Comparison of ENCODE assay signal across 15 cellular contexts in genomic region chr6:7292856-7293255, GRCh38.
"Had no signal": no experiment of that assay in that cellular context is flagged by ENCODE, and none has a peak within 500 bp of the region (broad histone marks: within the 10 kb centered on the region; RNA-seq: fewer than 3 reads in every experiment).

No MANE protein-coding gene starts in this region.

- DNase-seq: activated CD4-positive, alpha-beta memory T cell treated with anti-CD3 and anti-CD28 coated beads for 36 hours; activated CD4-positive, alpha-beta T cell treated with anti-CD3 and anti-CD28 coated beads for 36 hours; activated CD8-positive, alpha-beta memory T cell treated with anti-CD3 and anti-CD28 coated beads, Interleukin-2, amount 10 ng/mL, durations not matched to agents 7 days and 5 days; kidney glomerular epithelial cell; nucleus accumbens; small intestine; stimulated activated CD4-positive, alpha-beta T cell treated with anti-CD3 and anti-CD28 coated beads, Interleukin-4, amount 100 ng/mL, for 4 hours; stimulated activated CD8-positive, alpha-beta memory T cell treated with anti-CD3 and anti-CD28 coated beads, Interleukin-4, amount 100 ng/mL, for 48 hours; T-cell; T1000; upper lobe of right lung; WERI-Rb-1 had no signal

- H3K4me3 ChIP-seq: cardiac muscle cell, upper lobe of right lung had no signal

- H3K9me3 Mint-ChIP-seq: activated CD4-positive, alpha-beta memory T cell treated with anti-CD3 and anti-CD28 coated beads for 36 hours; natural killer cell treated with Interleukin-12 subunit alpha and Interleukin-12 subunit beta and Interleukin-15 and Interleukin-18, amount 100 ng/mL, for 72 hours; stimulated activated naive CD8-positive, alpha-beta T cell treated with anti-CD3 and anti-CD28 coated beads, Interleukin-15, Interleukin-2, amounts not matched to agents 100 ng/mL and 50 ng/mL, for 24 hours; T-cell had no signal

- H3K27me3 ChIP-seq: cardiac muscle cell, upper lobe of right lung had no signal

- H3K4me1 ChIP-seq: upper lobe of right lung had no signal

- H3K27ac Mint-ChIP-seq: activated CD4-positive, alpha-beta memory T cell treated with anti-CD3 and anti-CD28 coated beads for 36 hours; T-cell had no signal

- H3K27ac ChIP-seq: cardiac muscle cell, upper lobe of right lung, WERI-Rb-1 had no signal

- H3K4me3 Mint-ChIP-seq: activated CD4-positive, alpha-beta memory T cell treated with anti-CD3 and anti-CD28 coated beads for 36 hours; activated CD4-positive, alpha-beta T cell treated with anti-CD3 and anti-CD28 coated beads for 36 hours; activated CD8-positive, alpha-beta memory T cell treated with anti-CD3 and anti-CD28 coated beads, Interleukin-2, amount 10 ng/mL, durations not matched to agents 7 days and 5 days; natural killer cell treated with Interleukin-12 subunit alpha and Interleukin-12 subunit beta and Interleukin-15 and Interleukin-18, amount 100 ng/mL, for 72 hours; stimulated activated naive CD8-positive, alpha-beta T cell treated with anti-CD3 and anti-CD28 coated beads, Interleukin-15, Interleukin-2, amounts not matched to agents 100 ng/mL and 50 ng/mL, for 24 hours; T-cell had no signal

- H3K27me3 Mint-ChIP-seq: activated CD4-positive, alpha-beta memory T cell treated with anti-CD3 and anti-CD28 coated beads for 36 hours; activated CD4-positive, alpha-beta T cell treated with anti-CD3 and anti-CD28 coated beads for 36 hours; activated CD8-positive, alpha-beta memory T cell treated with anti-CD3 and anti-CD28 coated beads, Interleukin-2, amount 10 ng/mL, durations not matched to agents 7 days and 5 days; natural killer cell treated with Interleukin-12 subunit alpha and Interleukin-12 subunit beta and Interleukin-15 and Interleukin-18, amount 100 ng/mL, for 72 hours; stimulated activated naive CD8-positive, alpha-beta T cell treated with anti-CD3 and anti-CD28 coated beads, Interleukin-15, Interleukin-2, amounts not matched to agents 100 ng/mL and 50 ng/mL, for 24 hours; T-cell had no signal

- ATAC-seq: activated CD4-positive, alpha-beta T cell treated with anti-CD3 and anti-CD28 coated beads for 36 hours; activated CD8-positive, alpha-beta memory T cell treated with anti-CD3 and anti-CD28 coated beads, Interleukin-2, amount 10 ng/mL, durations not matched to agents 7 days and 5 days; natural killer cell treated with Interleukin-12 subunit alpha and Interleukin-12 subunit beta and Interleukin-15 and Interleukin-18, amount 100 ng/mL, for 72 hours; T-cell; upper lobe of right lung had no signal

- H3K9me3 ChIP-seq: upper lobe of right lung had no signal
